Comparison of ENCODE assay signal across 18 cellular contexts in genomic region chr11:64841592-64842365, GRCh38. TPM values are rescaled to one million over a fixed set of nuclear protein-coding genes. Genes with fewer than 3 reads are reported as not detected.
DNase-seq lines count a peak whose midpoint lies in the region; ATAC-seq and TF ChIP-seq lines count a peak whose summit lies in the region.
"Had no signal": no experiment of that assay in that cellular context is flagged by ENCODE, and none has a peak within 500 bp of the region (broad histone marks: within the 10 kb centered on the region; RNA-seq: fewer than 3 reads in every experiment).

No MANE protein-coding gene starts in this region.

- H3K9me3 ChIP-seq in T-helper 17 cell (ENCODE audit: control insufficient read depth, low read length, poor library complexity, severe bottlenecking) (no peaks in the 10 kb centered on the region), skeletal muscle tissue (ENCODE audit: control insufficient read depth in 3 of 3, low read length in 3 of 3) (no peaks in the 10 kb centered on the region), BE2C (no peaks in the 10 kb centered on the region)
- H3K9me3 ChIP-seq: neutrophil had no signal

- H3F3A ChIP-seq in GM23338 (replicated peaks; ENCODE audit: low read depth): no peaks in the 10 kb centered on the region

- no peaks in the 10 kb centered on the region for H3K36me3 ChIP-seq in GM23338 (ENCODE audit: insufficient read depth)
- no peaks in the 10 kb centered on the region for H3K36me3 ChIP-seq in skeletal muscle tissue (ENCODE audit: control insufficient read depth in 3 of 3, insufficient read depth in 3 of 3, low read length in 3 of 3)
- no peaks in the 10 kb centered on the region for H3K36me3 ChIP-seq in BE2C
- H3K36me3 ChIP-seq: neutrophil had no signal

- no peak overlapping the region for H3K27ac ChIP-seq in GM23338 (ENCODE audit: low read depth)
- peak overlapping the region; percentile 31 for H3K27ac ChIP-seq in foreskin keratinocyte
- H3K27ac ChIP-seq in skeletal muscle tissue (ENCODE audit: low read depth, low read length): no peak overlapping the region
- H3K27ac ChIP-seq: neutrophil had no signal

- H3K27me3 ChIP-seq in GM23338 (ENCODE audit: insufficient read depth) (no peaks in the 10 kb centered on the region), foreskin keratinocyte (no peaks in the 10 kb centered on the region), skeletal muscle tissue (ENCODE audit: control insufficient read depth in 3 of 3, insufficient read depth in 3 of 3, low read length in 3 of 3) (peaks cover 0 to 3% (median 0%) of the 10 kb centered on the region in 3 donors), BE2C (no peaks in the 10 kb centered on the region)

- H3K9ac ChIP-seq in skeletal muscle tissue (ENCODE audit: low read depth in 1 of 3, low read length in 3 of 3): peak overlapping the region in 2 of 3 donors; percentile 32 to 33

- no peaks in the 10 kb centered on the region for H4K20me1 ChIP-seq in GM23338 (replicated peaks; ENCODE audit: insufficient read depth)

- H3K4me1 ChIP-seq in GM23338 (ENCODE audit: insufficient read depth): peaks cover 11% of the 10 kb centered on the region
- peaks cover 9% of the 10 kb centered on the region for H3K4me1 ChIP-seq in foreskin keratinocyte
- H3K4me1 ChIP-seq in skeletal muscle tissue (ENCODE audit: control insufficient read depth in 3 of 3, insufficient read depth in 3 of 3, low read length in 3 of 3): peaks cover 0 to 3% (median 0%) of the 10 kb centered on the region in 3 donors
- no peaks in the 10 kb centered on the region for H3K4me1 ChIP-seq in BE2C

- H3K9me2 ChIP-seq in GM23338 (ENCODE audit: insufficient read depth): no peaks in the 10 kb centered on the region

- H3K9me3 Mint-ChIP-seq in GM23338: no peaks in the 10 kb centered on the region
- H3K9me3 Mint-ChIP-seq: activated CD4-positive, alpha-beta T cell treated with anti-CD3 and anti-CD28 coated beads, Interleukin-2, amount 10 ng/mL, durations not matched to agents 24 days and 14 days; activated naive CD8-positive, alpha-beta T cell treated with anti-CD3 and anti-CD28 coated beads, Interleukin-2, amount 10 ng/mL, durations not matched to agents 7 days and 5 days; effector memory CD8-positive, alpha-beta T cell; stimulated activated effector memory CD8-positive, alpha-beta T cell treated with anti-CD3 and anti-CD28 coated beads, Interleukin-12 subunit alpha, Interleukin-12 subunit beta, amount 100 ng/mL, for 72 hours had no signal

- DNase-seq in GM23338 (ENCODE audit: low spot score) (peak; percentile 47), T-helper 17 cell (no peak), foreskin keratinocyte (no peak), NCI-H1930 (lab: John Stamatoyannopoulos, UW) (no peak), NCI-H146 treated with DMSO at 0.1 percent for 48 hours (lab: John Stamatoyannopoulos, UW; ENCODE audit: unreplicated experiment) (no peak), BE2C (no peak)
- DNase-seq: activated CD4-positive, alpha-beta T cell treated with anti-CD3 and anti-CD28 coated beads, Interleukin-2, amount 10 ng/mL, durations not matched to agents 24 days and 14 days; activated naive CD8-positive, alpha-beta T cell treated with anti-CD3 and anti-CD28 coated beads, Interleukin-2, amount 10 ng/mL, durations not matched to agents 7 days and 5 days; activated T-cell treated with anti-CD3 and anti-CD28 coated beads for 4 hours; effector memory CD8-positive, alpha-beta T cell; foreskin fibroblast; Karpas-422; NCI-H1417; T1000 had no signal

- H3K4me1 Mint-ChIP-seq in GM23338 (peaks cover 30% of the 10 kb centered on the region), T-helper 17 cell (peaks cover 8% of the 10 kb centered on the region)

- H3K4me3 ChIP-seq in GM23338: no peak overlapping the region
- H3K4me3 ChIP-seq in skeletal muscle tissue (ENCODE audit: low read length in 3 of 3): no peak overlapping the region
- H3K4me3 ChIP-seq in BE2C (ENCODE audit: low read depth, low read length): no peak overlapping the region

- H3K27me3 Mint-ChIP-seq in GM23338 (ENCODE audit: insufficient read depth, low read depth, poor library complexity) (peaks cover 14% of the 10 kb centered on the region), T-helper 17 cell (no peaks in the 10 kb centered on the region)
- H3K27me3 Mint-ChIP-seq: activated naive CD8-positive, alpha-beta T cell treated with anti-CD3 and anti-CD28 coated beads, Interleukin-2, amount 10 ng/mL, durations not matched to agents 7 days and 5 days; effector memory CD8-positive, alpha-beta T cell had no signal

- H3K36me3 Mint-ChIP-seq in GM23338 (ENCODE audit: low read depth) (peaks cover 4% of the 10 kb centered on the region; the same call in 2 of the 3 replicates), T-helper 17 cell (ENCODE audit: low read depth) (peaks cover 2% of the 10 kb centered on the region)
- H3K36me3 Mint-ChIP-seq: activated naive CD8-positive, alpha-beta T cell treated with anti-CD3 and anti-CD28 coated beads, Interleukin-2, amount 10 ng/mL, durations not matched to agents 7 days and 5 days had no signal

- no peak overlapping the region for H2AFZ ChIP-seq in GM23338

- H3K27ac Mint-ChIP-seq in GM23338: peak overlapping the region; percentile 76; the same call in 1 of the 2 replicates
- peak overlapping the region; percentile 74 for H3K27ac Mint-ChIP-seq in T-helper 17 cell
- H3K27ac Mint-ChIP-seq: activated CD4-positive, alpha-beta T cell treated with anti-CD3 and anti-CD28 coated beads, Interleukin-2, amount 10 ng/mL, durations not matched to agents 24 days and 14 days; activated naive CD8-positive, alpha-beta T cell treated with anti-CD3 and anti-CD28 coated beads, Interleukin-2, amount 10 ng/mL, durations not matched to agents 7 days and 5 days; effector memory CD8-positive, alpha-beta T cell; stimulated activated effector memory CD8-positive, alpha-beta T cell treated with anti-CD3 and anti-CD28 coated beads, Interleukin-12 subunit alpha, Interleukin-12 subunit beta, amount 100 ng/mL, for 72 hours had no signal

- H3K4me2 ChIP-seq in GM23338: peak overlapping the region; percentile 60

- H3K4me3 Mint-ChIP-seq in GM23338 (no peak overlapping the region), T-helper 17 cell (no peak overlapping the region)
- H3K4me3 Mint-ChIP-seq: activated CD4-positive, alpha-beta T cell treated with anti-CD3 and anti-CD28 coated beads, Interleukin-2, amount 10 ng/mL, durations not matched to agents 24 days and 14 days; activated naive CD8-positive, alpha-beta T cell treated with anti-CD3 and anti-CD28 coated beads, Interleukin-2, amount 10 ng/mL, durations not matched to agents 7 days and 5 days; effector memory CD8-positive, alpha-beta T cell; stimulated activated effector memory CD8-positive, alpha-beta T cell treated with anti-CD3 and anti-CD28 coated beads, Interleukin-12 subunit alpha, Interleukin-12 subunit beta, amount 100 ng/mL, for 72 hours had no signal

- ATAC-seq in GM23338: peak; percentile 5; the same call in 2 of the 3 replicates
- no peak for ATAC-seq in T-helper 17 cell
- no peak for ATAC-seq in foreskin keratinocyte
- ATAC-seq in HG03280 (IDR thresholded peaks at IDR 0.05; ENCODE audit: unreplicated experiment): no peak
- ATAC-seq: effector memory CD8-positive, alpha-beta T cell; stimulated activated effector memory CD8-positive, alpha-beta T cell treated with anti-CD3 and anti-CD28 coated beads, Interleukin-12 subunit alpha, Interleukin-12 subunit beta, amount 100 ng/mL, for 72 hours had no signal

- TF ChIP-seq CTCF in GM23338 (conservative IDR thresholded peaks at IDR 0.05; ENCODE audit: low read depth in 2 of 2): no peak
- no peak for TF ChIP-seq CTCF in foreskin keratinocyte (conservative IDR thresholded peaks at IDR 0.05)
- TF ChIP-seq CTCF in BE2C (IDR thresholded peaks at IDR 0.05; ENCODE audit: low read depth, low read length): no peak

- H3K79me2 ChIP-seq in GM23338 (replicated peaks; ENCODE audit: insufficient read depth): no peaks in the 10 kb centered on the region

TF ChIP-seq in GM23338, 12 proteins besides CTCF, POLR2A, EP300 and RAD21 (continues in another document):
- no peak for TF ChIP-seq EZH2phosphoT487 (IDR thresholded peaks at IDR 0.05; ENCODE audit: unreplicated experiment)
- TF ChIP-seq ZNF331 (CRISPR knock-in tag; IDR thresholded peaks at IDR 0.05; ENCODE audit: low read depth): no peak
- TF ChIP-seq NANOG (IDR thresholded peaks at IDR 0.05; ENCODE audit: borderline replicate concordance): no peak
- no peak for TF ChIP-seq STAT1 (IDR thresholded peaks at IDR 0.05; ENCODE audit: unreplicated experiment)
- no peak for TF ChIP-seq ZNF114 (CRISPR knock-in tag; IDR thresholded peaks at IDR 0.05)

RNA-seq across cellular contexts. Expression of gene CDC42BPG, which starts 2.7 kb away (rescaled TPM):
- total RNA-seq in GM23338 (2014; rRNA removed; shearing (Covaris generic)): 10.1 and 11.6 TPM in 2 replicates
- polyA plus RNA-seq in GM23338 (2016; fragmentation: Nextera tagmentation; extraction: Ambion mirVana) (1.8 and 2.3 TPM in 2 replicates), foreskin keratinocyte (4.7 and 5.3 TPM in 2 replicates)
- total RNA-seq in T-helper 17 cell (1 to 10 TPM; 4.0 to 7.7 TPM), foreskin keratinocyte (10.3 and 11.1 TPM in 2 replicates), skeletal muscle tissue (under 0.01 TPM)
- polyA plus RNA-seq in BE2C (2012; ENCODE audit: insufficient read depth, insufficient read length, low read depth): 0.39 TPM

RNA-seq across cellular contexts. Expression of gene MEN1, which starts 31.4 kb away (rescaled TPM):
- 38.9 and 45.2 TPM in 2 replicates for total RNA-seq in GM23338 (2014; rRNA removed; shearing (Covaris generic))
- 27.2 and 31.6 TPM in 2 replicates for polyA plus RNA-seq in GM23338 (2016; fragmentation: Nextera tagmentation; extraction: Ambion mirVana)
- total RNA-seq in T-helper 17 cell: 10 to 100 TPM; 25.8 to 27.0 TPM
- total RNA-seq in foreskin keratinocyte: 27.3 and 30.8 TPM in 2 replicates
- 30.2 and 35.3 TPM in 2 replicates for polyA plus RNA-seq in foreskin keratinocyte
- total RNA-seq in skeletal muscle tissue: 7.3 TPM
- polyA plus RNA-seq in BE2C (2012; ENCODE audit: insufficient read depth, insufficient read length, low read depth): 45.7 TPM

RNA-seq across cellular contexts. Expression of gene EHD1, which starts 36.6 kb away (rescaled TPM):
- total RNA-seq in GM23338 (2014; rRNA removed; shearing (Covaris generic)): 43.8 and 69.7 TPM in 2 replicates
- polyA plus RNA-seq in GM23338 (2016; fragmentation: Nextera tagmentation; extraction: Ambion mirVana): 16.7 and 16.9 TPM in 2 replicates
- 100 to 1,000 TPM; 184 to 212 TPM for total RNA-seq in T-helper 17 cell
- total RNA-seq in foreskin keratinocyte: 94.9 and 114 TPM in 2 replicates
- 90.4 and 115 TPM in 2 replicates for polyA plus RNA-seq in foreskin keratinocyte
- total RNA-seq in skeletal muscle tissue: 28.2 TPM
- polyA plus RNA-seq in BE2C (2012; ENCODE audit: insufficient read depth, insufficient read length, low read depth): 73.8 TPM

RNA-seq across cellular contexts. Expression of gene MAP4K2, which starts 38.8 kb away (rescaled TPM):
- 32.3 and 42.6 TPM in 2 replicates for total RNA-seq in GM23338 (2014; rRNA removed; shearing (Covaris generic))
- polyA plus RNA-seq in GM23338 (2016; fragmentation: Nextera tagmentation; extraction: Ambion mirVana) (9.9 and 11.2 TPM in 2 replicates), foreskin keratinocyte (25.7 and 26.9 TPM in 2 replicates)
- total RNA-seq in T-helper 17 cell (10 to 100 TPM; 97.8 to 99.2 TPM), foreskin keratinocyte (26.3 and 27.8 TPM in 2 replicates), skeletal muscle tissue (2.6 TPM)
- 12.6 TPM for polyA plus RNA-seq in BE2C (2012; ENCODE audit: insufficient read depth, insufficient read length, low read depth)
